22 cellular contexts compared by ENCODE assay signal in the genomic region with DNA sequence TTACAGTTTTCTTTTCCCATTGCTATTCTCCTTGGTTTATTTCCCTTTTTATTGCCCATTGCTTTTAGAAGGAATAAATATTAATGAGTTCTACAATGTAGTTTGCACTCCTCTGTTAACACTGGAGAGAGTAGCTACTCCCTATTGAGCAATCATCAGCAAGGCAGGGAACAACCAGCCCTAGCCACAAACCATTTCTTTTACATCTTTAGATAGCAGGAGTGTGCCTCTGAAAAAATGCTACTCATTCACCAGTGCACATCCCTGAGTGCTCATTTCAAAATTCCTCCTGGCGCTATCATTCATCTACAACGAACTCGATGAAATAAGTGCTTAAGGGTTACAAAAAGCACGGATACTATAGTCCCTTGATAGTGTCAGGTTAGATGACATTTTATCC.
DNase-seq lines count a peak whose midpoint lies in the region; ATAC-seq and TF ChIP-seq lines count a peak whose summit lies in the region.
"Had no signal": no experiment of that assay in that cellular context is flagged by ENCODE, and none has a peak within 500 bp of the region (broad histone marks: within the 10 kb centered on the region; RNA-seq: fewer than 3 reads in every experiment).

No MANE protein-coding gene starts in this region.

- H3K27ac ChIP-seq in left ventricle myocardium inferior (replicated peaks), result no peak overlapping the region
- H3K27ac ChIP-seq: C4-2B, HL-60, Peyer's patch, SJSA1 had no signal

- H3K36me3 ChIP-seq in left ventricle myocardium inferior, result no peaks in the 10 kb centered on the region
- H3K36me3 ChIP-seq: Peyer's patch, SJSA1 had no signal

- DNase-seq in HuH-7.5 (ENCODE audit: low spot score) (peak; percentile 10), OCI-M1 (lab: John Stamatoyannopoulos, UW) (peak; percentile 3), fibroblast of pulmonary artery (ENCODE audit: low read depth) (peak; percentile 9), renal cortical epithelial cell (ENCODE audit: low read depth) (peak; percentile 60), NCI-H526 treated with DMSO at 0.1 percent for 48 hours (lab: John Stamatoyannopoulos, UW) (no peak), left ventricle myocardium inferior (no peak)
- DNase-seq: Calu3; CD8-positive, alpha-beta memory T cell; DMS153; H7; NCI-H1092; NCI-H1436; NCI-H187 treated with DMSO at 0.1 percent for 48 hours; NCI-H2107; NCI-H345; NCI-H524; NCI-H82; Peyer's patch had no signal

- no peaks in the 10 kb centered on the region for H3K9me3 ChIP-seq in left ventricle myocardium inferior (replicated peaks)
- H3K9me3 ChIP-seq: Peyer's patch, SJSA1 had no signal

- H3K4me1 ChIP-seq in left ventricle myocardium inferior, result no peaks in the 10 kb centered on the region
- H3K4me1 ChIP-seq: Peyer's patch, SJSA1 had no signal

- no peaks in the 10 kb centered on the region for H3K27me3 ChIP-seq in left ventricle myocardium inferior (ENCODE audit: low read depth)
- H3K27me3 ChIP-seq: Peyer's patch, SJSA1 had no signal

- H3K4me3 ChIP-seq in fibroblast of pulmonary artery (replicated peaks; ENCODE audit: low read depth, low read length) (no peak overlapping the region), left ventricle myocardium inferior (no peak overlapping the region)
- H3K4me3 ChIP-seq: Peyer's patch, SJSA1 had no signal

- ATAC-seq in HG03520 (IDR thresholded peaks at IDR 0.05; ENCODE audit: unreplicated experiment), result no peak

- TF ChIP-seq CTCF in fibroblast of pulmonary artery (IDR thresholded peaks at IDR 0.05; ENCODE audit: low read length, missing control alignments) (no peak), left ventricle myocardium inferior (IDR thresholded peaks at IDR 0.05; ENCODE audit: borderline replicate concordance) (no peak)

- intact Hi-C loops in left ventricle myocardium inferior (cut with micrococcal nuclease), result no loop called here

Comparison
In these comparisons a context has a peak if more than half of its experiments do, and no peak if none do; other contexts are left out.
1. DNase-seq: peak in HuH-7.5 (single experiment), OCI-M1 (single experiment), fibroblast of pulmonary artery (single experiment) and renal cortical epithelial cell (single experiment); none in NCI-H526 treated with DMSO at 0.1 percent for 48 hours (single experiment) and left ventricle myocardium inferior (single experiment).